ENCODE assay signal across 1 cellular context in the genomic region with DNA sequence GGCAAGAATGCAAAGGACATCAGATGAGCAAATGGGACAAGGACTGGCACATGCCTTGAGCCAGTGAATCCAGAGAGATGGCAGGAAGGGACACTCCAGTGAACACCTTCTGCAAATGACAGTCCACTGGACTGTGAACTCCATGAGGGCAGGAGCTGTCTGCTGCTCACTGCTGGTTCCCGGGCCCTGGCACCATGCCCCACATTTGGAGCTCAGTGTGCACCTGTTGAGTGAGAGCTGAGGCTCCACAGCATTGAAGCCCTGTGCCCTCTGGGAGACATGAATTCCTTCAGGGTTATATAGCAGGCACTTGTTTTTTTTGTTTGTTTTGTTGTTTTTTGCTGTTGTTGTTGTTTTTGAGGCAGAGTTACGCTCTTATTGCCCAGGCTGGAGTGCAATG.
TF ChIP-seq lines count a peak whose summit lies in the region.

No MANE protein-coding gene starts in this region.

TF ChIP-seq in HEK293, 187 proteins besides CTCF, POLR2A, EP300 and RAD21:
- TF ChIP-seq SCRT2 (tag by site-specific recombination; IDR thresholded peaks at IDR 0.05) (peak; percentile 69), ZNF501 (tag by site-specific recombination; IDR thresholded peaks at IDR 0.05) (no peak)
